In genomic region chr1:112394743-112395062, GRCh38 we compare ENCODE assay signal across 8 cellular contexts. TPM values are rescaled to one million over a fixed set of nuclear protein-coding genes. Genes with fewer than 3 reads are reported as not detected.
A peak's percentile ranks its signal among the peaks of the same experiment; 100 is the strongest.
DNase-seq lines count a peak whose midpoint lies in the region; ATAC-seq and TF ChIP-seq lines count a peak whose summit lies in the region.

No MANE protein-coding gene starts in this region.

- CTCF ChIA-PET in RWPE1 (lab: Yijun Ruan, JAX), result interaction anchor here (0.6 to 1.4 kb wide), 4 partner anchors 19 to 71 kb away, joined by 3 to 5 read pairs (median 4); no protein-coding TSS in a partner anchor
- CTCF ChIA-PET in CD8-positive, alpha-beta memory T cell (lab: Charles Lee), result interaction anchor here (2.6 kb wide), 1 partner anchor 71 kb away, joined by 9 read pairs; no protein-coding TSS in a partner anchor

- no peak for ATAC-seq in GM18502 (IDR thresholded peaks at IDR 0.05; ENCODE audit: poor library complexity, unreplicated experiment)

- H3K4me3 ChIP-seq in esophagus squamous epithelium (peak overlapping the region in 3 of 4 donors; percentile 22 to 43 (median 29)), rectal smooth muscle tissue (ENCODE audit: low read length) (peak overlapping the region; percentile 3)
- no peak overlapping the region for H3K4me3 ChIP-seq in CD8-positive, alpha-beta memory T cell (ENCODE audit: low read length)

- H3K27ac Mint-ChIP-seq in CD14-positive monocyte, result peak overlapping the region; percentile 87 to 96 (median 91)
- no peak overlapping the region for H3K27ac Mint-ChIP-seq in CD8-positive, alpha-beta memory T cell

- no peaks in the 10 kb centered on the region for H3K9me3 Mint-ChIP-seq in CD14-positive monocyte
- no peaks in the 10 kb centered on the region for H3K9me3 Mint-ChIP-seq in CD8-positive, alpha-beta memory T cell

- POLR2A ChIA-PET in RWPE1 (lab: Yijun Ruan, JAX; ENCODE audit: low non-redundant PET), result no interaction called here
- POLR2A ChIA-PET in CD8-positive, alpha-beta memory T cell (lab: Charles Lee), result no interaction called here

- intact Hi-C loops in CD14-positive monocyte (cut with micrococcal nuclease) (loop anchor here (5.0 kb wide), 3 partner anchors 73 to 318 kb away; partner anchors contain the start of genes CAPZA1 (in 2 of the 2) and ST7L (in 2 of the 2)), esophagus squamous epithelium (cut with DNase I) (loop anchor here (5.0 kb wide), 2 partner anchors 223 to 313 kb away; partner anchors contain the start of genes CAPZA1, RHOC and ST7L)

- H3K27ac ChIP-seq in RWPE1 (peak overlapping the region; percentile 95; the same call in 1 of the 2 replicates), esophagus squamous epithelium (peak overlapping the region; percentile 91 to 98 (median 98)), rectal smooth muscle tissue (ENCODE audit: low read depth, low read length) (peak overlapping the region; percentile 89)
- H3K27ac ChIP-seq in CD8-positive, alpha-beta memory T cell (ENCODE audit: low read depth, low read length), result no peak overlapping the region

- H3K4me1 ChIP-seq in esophagus squamous epithelium (peaks cover 33 to 85% (median 38%) of the 10 kb centered on the region in 3 donors), rectal smooth muscle tissue (ENCODE audit: control insufficient read depth, insufficient read depth, low read length) (peaks cover 25% of the 10 kb centered on the region)
- peaks cover 21% of the 10 kb centered on the region for H3K4me1 ChIP-seq in CD8-positive, alpha-beta memory T cell (ENCODE audit: insufficient read depth, low read length)

- H3K27me3 ChIP-seq in esophagus squamous epithelium, result no peaks in the 10 kb centered on the region
- H3K27me3 ChIP-seq in rectal smooth muscle tissue (ENCODE audit: control insufficient read depth, insufficient read depth, low read length), result no peaks in the 10 kb centered on the region
- H3K27me3 ChIP-seq in CD8-positive, alpha-beta memory T cell (ENCODE audit: insufficient read depth, low read length, poor library complexity, severe bottlenecking), result no peaks in the 10 kb centered on the region

- H3K9me3 ChIP-seq in esophagus squamous epithelium, result no peaks in the 10 kb centered on the region
- H3K9me3 ChIP-seq in CD8-positive, alpha-beta memory T cell (ENCODE audit: low read length), result no peaks in the 10 kb centered on the region

- DNase-seq in CD14-positive monocyte (ENCODE audit: low spot score) (no peak), RWPE1 (ENCODE audit: low spot score) (no peak), esophagus squamous epithelium (lab: John Stamatoyannopoulos, UW) (no peak), MV-4-11 (lab: John Stamatoyannopoulos, UW) (no peak)
- DNase-seq in CD8-positive, alpha-beta memory T cell, result no peak
- DNase-seq in activated CD4-positive, alpha-beta T cell treated with anti-CD3 and anti-CD28 coated beads, Interleukin-2, amount 50 U/mL, for 4 hours, result no peak

- H3K9ac ChIP-seq in rectal smooth muscle tissue (ENCODE audit: low read length), result no peak overlapping the region

- H3K36me3 Mint-ChIP-seq in CD14-positive monocyte, result no peaks in the 10 kb centered on the region
- H3K36me3 Mint-ChIP-seq in CD8-positive, alpha-beta memory T cell, result peaks cover 0 to 4% (median 0%) of the 10 kb centered on the region in 3 donors

- peaks cover 0 to 4% (median 3%) of the 10 kb centered on the region in 3 donors for H3K27me3 Mint-ChIP-seq in CD14-positive monocyte (ENCODE audit: low read depth in 3 of 3)
- H3K27me3 Mint-ChIP-seq in CD8-positive, alpha-beta memory T cell, result peaks cover 27 to 35% of the 10 kb centered on the region in 2 donors

- TF ChIP-seq CTCF in CD14-positive monocyte (IDR thresholded peaks at IDR 0.05), result no peak
- no peak for TF ChIP-seq CTCF in RWPE1 (conservative IDR thresholded peaks at IDR 0.05; ENCODE audit: low read depth)
- TF ChIP-seq CTCF in esophagus squamous epithelium (IDR thresholded peaks at IDR 0.05), result no peak

- H3K4me1 Mint-ChIP-seq in CD14-positive monocyte, result peaks cover 46% of the 10 kb centered on the region
- peaks cover 19 to 27% (median 25%) of the 10 kb centered on the region in 3 donors for H3K4me1 Mint-ChIP-seq in CD8-positive, alpha-beta memory T cell

- TF ChIP-seq POLR2A in esophagus squamous epithelium (IDR thresholded peaks at IDR 0.05), result no peak

- 50 to 65% methylated on average over 1 of the region's 1 CpG for WGBS in esophagus squamous epithelium, 2 donors

- peak overlapping the region; percentile 61 to 66 for H3K4me3 Mint-ChIP-seq in CD14-positive monocyte
- peak overlapping the region in 2 of 7 donors; percentile 11 to 52 for H3K4me3 Mint-ChIP-seq in CD8-positive, alpha-beta memory T cell

- H3K36me3 ChIP-seq in esophagus squamous epithelium (no peaks in the 10 kb centered on the region), rectal smooth muscle tissue (ENCODE audit: control insufficient read depth, insufficient read depth, low read length) (no peaks in the 10 kb centered on the region)
- no peaks in the 10 kb centered on the region for H3K36me3 ChIP-seq in CD8-positive, alpha-beta memory T cell (ENCODE audit: insufficient read depth, low read length)

RNA-seq across cellular contexts. Expression of gene CTTNBP2NL, which starts 1.3 kb away (rescaled TPM):
- 1 to 10 TPM; 3.0 to 4.9 TPM for polyA plus RNA-seq in CD14-positive monocyte
- total RNA-seq in esophagus squamous epithelium, result 10 to 100 TPM; 19.6 to 26.3 (median 22.8) TPM
- total RNA-seq in CD8-positive, alpha-beta memory T cell, result 1 to 10 TPM; 2.3 to 2.5 TPM
- 0.07 TPM for polyA plus RNA-seq in CD8-positive, alpha-beta memory T cell

Comparison
In these comparisons a context has a peak if more than half of its experiments do, and no peak if none do; other contexts are left out.
1. H3K27ac Mint-ChIP-seq: peak in CD14-positive monocyte (7 of 7); none in CD8-positive, alpha-beta memory T cell (0 of 8).
2. RNA of gene CTTNBP2NL, which starts 1.3 kb away (total RNA-seq): 19.6 to 26.3 TPM in esophagus squamous epithelium; 2.3 to 2.5 TPM in CD8-positive, alpha-beta memory T cell; every median in the first group is over 4 times any median in the second.